ENCODE assay signal across 1 cellular context in the genomic region with DNA sequence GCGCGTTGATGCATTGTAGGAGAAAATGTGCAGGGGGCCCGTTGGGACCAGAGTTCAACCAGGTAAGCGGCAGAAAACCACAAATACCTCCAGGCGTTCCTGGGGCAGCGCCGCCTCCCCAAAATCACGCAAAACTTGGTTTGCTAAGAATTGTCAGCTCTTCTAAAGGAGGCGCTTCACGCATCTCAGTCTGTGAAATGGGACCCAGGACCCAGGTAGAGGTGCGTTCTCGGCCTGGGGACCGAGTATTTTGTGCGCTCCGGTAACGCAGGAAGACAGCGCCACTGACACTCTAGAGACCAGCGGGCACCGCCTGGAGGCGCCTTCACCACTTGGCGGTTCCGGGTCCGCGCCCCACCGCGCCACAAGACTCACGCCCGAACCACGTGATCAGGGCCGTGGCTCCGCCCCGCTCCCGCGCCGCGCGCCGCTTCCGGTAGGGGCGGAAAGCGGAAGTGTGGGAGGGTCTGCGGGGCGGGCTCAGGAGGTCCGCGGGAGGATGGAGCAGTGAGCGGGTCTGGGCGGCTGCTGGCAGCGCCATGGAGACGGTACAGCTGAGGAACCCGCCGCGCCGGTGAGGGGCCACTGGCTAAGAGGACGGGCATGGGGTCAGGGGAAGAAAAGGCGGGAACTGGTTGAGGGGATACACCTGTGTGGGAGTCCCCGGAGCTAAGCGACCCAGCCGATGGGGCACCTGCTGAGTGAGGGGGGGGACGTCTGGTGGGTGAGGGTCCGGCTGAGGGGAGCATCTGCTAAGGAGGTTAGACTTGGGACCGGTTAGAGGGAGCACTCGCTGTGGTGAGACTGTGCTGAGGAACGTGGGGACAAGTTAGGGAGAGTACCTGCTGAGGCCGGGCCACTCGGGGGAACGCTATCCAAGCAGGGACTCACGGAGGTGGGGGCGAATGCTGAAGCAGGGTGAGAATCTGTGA.
A peak's percentile ranks its signal among the peaks of the same experiment; 100 is the strongest.
TF ChIP-seq lines count a peak whose summit lies in the region.

STK4 (plus strand) TSS at position 483 of the 932 bp plus-strand sequence; CDS start at position 540, 57 bp downstream.

TF ChIP-seq in HepG2, 621 proteins besides CTCF, POLR2A, EP300 and RAD21 (continued from another document and continues in another):
- TF ChIP-seq NR2F2 (IDR thresholded peaks at IDR 0.05; ENCODE audit: borderline replicate concordance, low read depth) (peak; percentile 63; the same call in 1 of the 2 replicates), KMT2B (CRISPR knock-in tag; IDR thresholded peaks at IDR 0.05) (peak; percentile 97), CREB1 (IDR thresholded peaks at IDR 0.05) (peak; percentile 74), CREB1 (CRISPR knock-in tag; IDR thresholded peaks at IDR 0.05) (peak; percentile 79), EEA1 (CRISPR knock-in tag; IDR thresholded peaks at IDR 0.05; ENCODE audit: borderline replicate concordance) (peak; percentile 79), KDM1A (CRISPR knock-in tag; IDR thresholded peaks at IDR 0.05) (no peak), ATF1 (CRISPR knock-in tag; IDR thresholded peaks at IDR 0.05) (peak; percentile 55; the same call in 1 of the 2 replicates), ZNF501 (CRISPR knock-in tag; IDR thresholded peaks at IDR 0.05) (peak; percentile 99), MNT (IDR thresholded peaks at IDR 0.05) (peak; percentile 89), HCFC1 (IDR thresholded peaks at IDR 0.05; ENCODE audit: low read depth, low read length) (peak; percentile 53; the same call in 1 of the 2 replicates), ZNF670 (CRISPR knock-in tag; IDR thresholded peaks at IDR 0.05; ENCODE audit: borderline replicate concordance) (no peak; the same call in none of the 2 replicates), LCORL (IDR thresholded peaks at IDR 0.05) (no peak), LCORL (CRISPR knock-in tag; IDR thresholded peaks at IDR 0.05) (peak; percentile 96), THYN1 (CRISPR knock-in tag; IDR thresholded peaks at IDR 0.05; ENCODE audit: borderline replicate concordance, low read depth) (no peak), POLR2AphosphoS2 (IDR thresholded peaks at IDR 0.05; ENCODE audit: low read depth, low read length) (no peak), TFDP2 (CRISPR knock-in tag; IDR thresholded peaks at IDR 0.05) (peak; percentile 98), U2AF2 (IDR thresholded peaks at IDR 0.05; ENCODE audit: low read depth, low read length) (peak; percentile 65; the same call in 1 of the 2 replicates), AFF4 (CRISPR knock-in tag; IDR thresholded peaks at IDR 0.05) (no peak), ZNF430 (CRISPR knock-in tag; IDR thresholded peaks at IDR 0.05) (0 out of 2 replicates have a peak, but pooled peaks have one; percentile 89), CHCHD3 (CRISPR knock-in tag; IDR thresholded peaks at IDR 0.05) (peak; percentile 96), TARDBP (CRISPR knock-in tag; IDR thresholded peaks at IDR 0.05) (peak; percentile 97), FLYWCH1 (CRISPR knock-in tag; IDR thresholded peaks at IDR 0.05) (no peak), ZNF879 (CRISPR knock-in tag; IDR thresholded peaks at IDR 0.05) (peak; percentile 41; the same call in 1 of the 2 replicates), ZNF121 (CRISPR knock-in tag; IDR thresholded peaks at IDR 0.05) (no peak; the same call in 1 of the 2 replicates), HOXA9 (CRISPR knock-in tag; IDR thresholded peaks at IDR 0.05; ENCODE audit: borderline replicate concordance) (no peak), ZNF841 (CRISPR knock-in tag; IDR thresholded peaks at IDR 0.05; ENCODE audit: borderline replicate concordance) (no peak), REXO4 (CRISPR knock-in tag; IDR thresholded peaks at IDR 0.05; ENCODE audit: borderline replicate concordance) (peak; percentile 80; the same call in 1 of the 2 replicates), FOXC1 (CRISPR knock-in tag; IDR thresholded peaks at IDR 0.05; ENCODE audit: borderline replicate concordance) (peak; percentile 98), REPIN1 (CRISPR knock-in tag; IDR thresholded peaks at IDR 0.05; ENCODE audit: borderline replicate concordance, low read depth) (peak; percentile 60; the same call in 1 of the 2 replicates), BRCA1 (CRISPR knock-in tag; IDR thresholded peaks at IDR 0.05) (no peak; the same call in none of the 2 replicates), ZNF747 (CRISPR knock-in tag; IDR thresholded peaks at IDR 0.05; ENCODE audit: borderline replicate concordance) (peak; percentile 96)
- TF ChIP-seq, protein P1, sequence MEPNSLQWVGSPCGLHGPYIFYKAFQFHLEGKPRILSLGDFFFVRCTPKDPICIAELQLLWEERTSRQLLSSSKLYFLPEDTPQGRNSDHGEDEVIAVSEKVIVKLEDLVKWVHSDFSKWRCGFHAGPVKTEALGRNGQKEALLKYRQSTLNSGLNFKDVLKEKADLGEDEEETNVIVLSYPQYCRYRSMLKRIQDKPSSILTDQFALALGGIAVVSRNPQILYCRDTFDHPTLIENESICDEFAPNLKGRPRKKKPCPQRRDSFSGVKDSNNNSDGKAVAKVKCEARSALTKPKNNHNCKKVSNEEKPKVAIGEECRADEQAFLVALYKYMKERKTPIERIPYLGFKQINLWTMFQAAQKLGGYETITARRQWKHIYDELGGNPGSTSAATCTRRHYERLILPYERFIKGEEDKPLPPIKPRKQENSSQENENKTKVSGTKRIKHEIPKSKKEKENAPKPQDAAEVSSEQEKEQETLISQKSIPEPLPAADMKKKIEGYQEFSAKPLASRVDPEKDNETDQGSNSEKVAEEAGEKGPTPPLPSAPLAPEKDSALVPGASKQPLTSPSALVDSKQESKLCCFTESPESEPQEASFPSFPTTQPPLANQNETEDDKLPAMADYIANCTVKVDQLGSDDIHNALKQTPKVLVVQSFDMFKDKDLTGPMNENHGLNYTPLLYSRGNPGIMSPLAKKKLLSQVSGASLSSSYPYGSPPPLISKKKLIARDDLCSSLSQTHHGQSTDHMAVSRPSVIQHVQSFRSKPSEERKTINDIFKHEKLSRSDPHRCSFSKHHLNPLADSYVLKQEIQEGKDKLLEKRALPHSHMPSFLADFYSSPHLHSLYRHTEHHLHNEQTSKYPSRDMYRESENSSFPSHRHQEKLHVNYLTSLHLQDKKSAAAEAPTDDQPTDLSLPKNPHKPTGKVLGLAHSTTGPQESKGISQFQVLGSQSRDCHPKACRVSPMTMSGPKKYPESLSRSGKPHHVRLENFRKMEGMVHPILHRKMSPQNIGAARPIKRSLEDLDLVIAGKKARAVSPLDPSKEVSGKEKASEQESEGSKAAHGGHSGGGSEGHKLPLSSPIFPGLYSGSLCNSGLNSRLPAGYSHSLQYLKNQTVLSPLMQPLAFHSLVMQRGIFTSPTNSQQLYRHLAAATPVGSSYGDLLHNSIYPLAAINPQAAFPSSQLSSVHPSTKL (CRISPR knock-in tag; IDR thresholded peaks at IDR 0.05), result peak; percentile 91
- TF ChIP-seq, protein P2, sequence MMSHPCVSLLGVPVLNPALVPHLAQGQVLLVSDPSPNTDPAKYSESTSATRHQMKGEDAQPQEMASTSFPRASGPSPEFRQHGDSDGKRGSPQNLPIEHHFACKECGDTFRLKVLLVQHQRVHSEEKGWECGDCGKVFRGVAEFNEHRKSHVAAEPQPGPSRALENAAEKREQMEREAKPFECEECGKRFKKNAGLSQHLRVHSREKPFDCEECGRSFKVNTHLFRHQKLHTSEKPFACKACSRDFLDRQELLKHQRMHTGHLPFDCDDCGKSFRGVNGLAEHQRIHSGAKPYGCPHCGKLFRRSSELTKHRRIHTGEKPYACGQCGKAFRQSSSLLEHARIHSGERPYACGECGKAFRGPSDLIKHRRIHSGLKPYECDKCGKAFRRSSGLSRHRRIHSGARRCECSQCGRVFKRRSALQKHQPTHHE (CRISPR knock-in tag; IDR thresholded peaks at IDR 0.05; ENCODE audit: borderline replicate concordance), result peak; percentile 98; the same call in 1 of the 2 replicates
- TF ChIP-seq, protein P3, sequence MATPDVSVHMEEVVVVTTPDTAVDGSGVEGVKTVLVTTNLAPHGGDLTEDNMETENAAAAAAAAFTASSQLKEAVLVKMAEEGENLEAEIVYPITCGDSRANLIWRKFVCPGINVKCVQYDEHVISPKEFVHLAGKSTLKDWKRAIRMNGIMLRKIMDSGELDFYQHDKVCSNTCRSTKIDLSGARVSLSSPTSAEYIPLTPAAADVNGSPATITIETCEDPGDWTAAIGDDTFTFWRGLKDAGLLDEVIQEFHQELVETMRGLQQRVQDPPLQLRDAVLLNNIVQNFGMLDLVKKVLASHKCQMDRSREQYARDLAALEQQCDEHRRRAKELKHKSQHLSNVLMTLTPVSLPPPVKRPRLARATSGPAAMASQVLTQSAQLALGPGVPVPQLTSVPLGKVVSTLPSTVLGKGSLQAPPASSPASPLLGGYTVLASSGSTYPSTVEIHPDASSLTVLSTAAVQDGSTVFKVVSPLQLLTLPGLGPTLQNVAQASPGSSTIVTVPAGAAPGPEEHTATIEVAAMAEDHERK (CRISPR knock-in tag; IDR thresholded peaks at IDR 0.05; ENCODE audit: low read depth), result peak; percentile 85; the same call in 1 of the 2 replicates
- TF ChIP-seq, protein P4, sequence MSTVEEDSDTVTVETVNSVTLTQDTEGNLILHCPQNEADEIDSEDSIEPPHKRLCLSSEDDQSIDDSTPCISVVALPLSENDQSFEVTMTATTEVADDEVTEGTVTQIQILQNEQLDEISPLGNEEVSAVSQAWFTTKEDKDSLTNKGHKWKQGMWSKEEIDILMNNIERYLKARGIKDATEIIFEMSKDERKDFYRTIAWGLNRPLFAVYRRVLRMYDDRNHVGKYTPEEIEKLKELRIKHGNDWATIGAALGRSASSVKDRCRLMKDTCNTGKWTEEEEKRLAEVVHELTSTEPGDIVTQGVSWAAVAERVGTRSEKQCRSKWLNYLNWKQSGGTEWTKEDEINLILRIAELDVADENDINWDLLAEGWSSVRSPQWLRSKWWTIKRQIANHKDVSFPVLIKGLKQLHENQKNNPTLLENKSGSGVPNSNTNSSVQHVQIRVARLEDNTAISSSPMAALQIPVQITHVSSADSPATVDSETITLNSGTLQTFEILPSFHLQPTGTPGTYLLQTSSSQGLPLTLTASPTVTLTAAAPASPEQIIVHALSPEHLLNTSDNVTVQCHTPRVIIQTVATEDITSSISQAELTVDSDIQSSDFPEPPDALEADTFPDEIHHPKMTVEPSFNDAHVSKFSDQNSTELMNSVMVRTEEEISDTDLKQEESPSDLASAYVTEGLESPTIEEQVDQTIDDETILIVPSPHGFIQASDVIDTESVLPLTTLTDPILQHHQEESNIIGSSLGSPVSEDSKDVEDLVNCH (CRISPR knock-in tag; IDR thresholded peaks at IDR 0.05), result no peak
- TF ChIP-seq, protein P5, sequence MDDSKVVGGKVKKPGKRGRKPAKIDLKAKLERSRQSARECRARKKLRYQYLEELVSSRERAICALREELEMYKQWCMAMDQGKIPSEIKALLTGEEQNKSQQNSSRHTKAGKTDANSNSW (CRISPR knock-in tag; IDR thresholded peaks at IDR 0.05; ENCODE audit: borderline replicate concordance), result peak; percentile 97; the same call in 1 of the 2 replicates
- TF ChIP-seq, protein P6, sequence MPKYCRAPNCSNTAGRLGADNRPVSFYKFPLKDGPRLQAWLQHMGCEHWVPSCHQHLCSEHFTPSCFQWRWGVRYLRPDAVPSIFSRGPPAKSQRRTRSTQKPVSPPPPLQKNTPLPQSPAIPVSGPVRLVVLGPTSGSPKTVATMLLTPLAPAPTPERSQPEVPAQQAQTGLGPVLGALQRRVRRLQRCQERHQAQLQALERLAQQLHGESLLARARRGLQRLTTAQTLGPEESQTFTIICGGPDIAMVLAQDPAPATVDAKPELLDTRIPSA (CRISPR knock-in tag; IDR thresholded peaks at IDR 0.05; ENCODE audit: borderline replicate concordance), result peak; percentile 99
